In genomic region chr2:200659410-200659809, GRCh38 we compare ENCODE assay signal across 27 cellular contexts.
"Had no signal": no experiment of that assay in that cellular context is flagged by ENCODE, and none has a peak within 500 bp of the region (broad histone marks: within the 10 kb centered on the region; RNA-seq: fewer than 3 reads in every experiment).

No MANE protein-coding gene starts in this region.

- H3K27me3 ChIP-seq: ascending aorta, breast epithelium, cardiac muscle cell, colonic mucosa had no signal

- H3K9me3 ChIP-seq: ascending aorta, breast epithelium, colonic mucosa had no signal

- H3K4me3 ChIP-seq: ascending aorta, breast epithelium, cardiac muscle cell, colonic mucosa had no signal

- H3K4me1 ChIP-seq: ascending aorta, breast epithelium, colonic mucosa had no signal

- H3K27ac ChIP-seq: ascending aorta, breast epithelium, cardiac muscle cell, colonic mucosa, epithelial cell of prostate, VCaP had no signal

- FAIRE-seq: endometrium, endothelial cell of umbilical vein, frontal cortex had no signal

- DNase-seq: activated CD4-positive, alpha-beta memory T cell treated with anti-CD3 and anti-CD28 coated beads, Interleukin-2, amount 10 ng/mL, durations not matched to agents 7 days and 5 days; activated CD4-positive, alpha-beta T cell treated with anti-CD3 and anti-CD28 coated beads for 1 hour; activated CD4-positive, alpha-beta T cell treated with anti-CD3 and anti-CD28 coated beads for 4 hours; activated CD4-positive, alpha-beta T cell treated with anti-CD3 and anti-CD28 coated beads, Interleukin-2, amount 10 ng/mL, durations not matched to agents 7 days and 5 days; activated CD4-positive, alpha-beta T cell treated with anti-CD3 and anti-CD28 coated beads, Interleukin-2, amount 50 U/mL, for 4 hours; activated effector memory CD4-positive, alpha-beta T cell treated with Interleukin-2 at 50 U/mL for 16 hours; activated gamma-delta T cell treated with Interleukin-2 at 50 U/mL for 16 hours; activated naive CD4-positive, alpha-beta T cell treated with anti-CD3 and anti-CD28 coated beads, Interleukin-2, amount 50 U/mL, for 16 hours; activated naive CD4-positive, alpha-beta T cell treated with Interleukin-2 at 50 U/mL for 16 hours; activated T-cell treated with anti-CD3 and anti-CD28 coated beads, Interleukin-2, amount 50 U/mL, for 4 hours; central memory CD4-positive, alpha-beta T cell; cerebellar nuclear complex; colonic mucosa; effector CD8-positive, alpha-beta T cell; foreskin fibroblast; head of caudate nucleus; T-helper 2 cell had no signal

- H3K36me3 ChIP-seq: ascending aorta, breast epithelium, cardiac muscle cell, colonic mucosa had no signal

- ATAC-seq: activated T-cell treated with anti-CD3 and anti-CD28 coated beads, Interleukin-2, amount 50 U/mL, for 4 hours; activated T-helper 17 cell treated with anti-CD3 and anti-CD28 coated beads, Interleukin-2, amount 50 U/mL, for 72 hours; WTC11 had no signal
